In genomic region chr1:9784508-9785133, GRCh38 we compare ENCODE assay signal across 8 cellular contexts. TPM values are rescaled to one million over a fixed set of nuclear protein-coding genes. Genes with fewer than 3 reads are reported as not detected.
DNase-seq lines count a peak whose midpoint lies in the region; ATAC-seq and TF ChIP-seq lines count a peak whose summit lies in the region.

No MANE protein-coding gene starts in this region.

- in situ Hi-C loops in transverse colon (cut with MboI; ENCODE audit: low pct_ligation_motif_present in 1 of 4, low pct_unique_long_range_greater_than_20kb in 1 of 4, low sequenced_read_pairs in 3 of 4): loop anchor here in 3 of 4 donors (5.0 to 10.0 kb wide), 2 partner anchors 80 to 83 kb away; no protein-coding TSS in a partner anchor

- H3K27ac ChIP-seq in heart left ventricle (no peak overlapping the region), coronary artery (no peak overlapping the region), transverse colon (no peak overlapping the region)

- no peaks in the 10 kb centered on the region for H3K36me3 ChIP-seq in heart left ventricle
- H3K36me3 ChIP-seq in transverse colon: no peaks in the 10 kb centered on the region

- DNase-seq in heart left ventricle: peak in 3 of 5 donors; percentile 21 to 38 (median 32)
- no peak for DNase-seq in Right ventricle myocardium superior
- DNase-seq in NCI-H2196 (lab: John Stamatoyannopoulos, UW; ENCODE audit: unreplicated experiment): peak; percentile 62
- peak; percentile 40 for DNase-seq in activated CD4-positive, alpha-beta T cell treated with anti-CD3 and anti-CD28 coated beads for 1 hour
- DNase-seq in coronary artery (ENCODE audit: low spot score): no peak
- DNase-seq in nephron progenitor cell: peak; percentile 44
- peak; percentile 72 for DNase-seq in transverse colon

- H3K4me1 ChIP-seq in heart left ventricle (peaks cover 0 to 12% (median 0%) of the 10 kb centered on the region in 12 donors), transverse colon (peaks cover 0 to 35% (median 4%) of the 10 kb centered on the region in 4 donors)

- H3K4me3 ChIP-seq in heart left ventricle (no peak overlapping the region), coronary artery (no peak overlapping the region), transverse colon (no peak overlapping the region)

- peaks cover 9% of the 10 kb centered on the region for H3K36me3 Mint-ChIP-seq in nephron progenitor cell (ENCODE audit: low read depth)

- H3K9me3 ChIP-seq in heart left ventricle (no peaks in the 10 kb centered on the region), transverse colon (no peaks in the 10 kb centered on the region)

- no peak for TF ChIP-seq POLR2A in heart left ventricle (IDR thresholded peaks at IDR 0.05)
- no peak for TF ChIP-seq POLR2A in transverse colon (IDR thresholded peaks at IDR 0.05)

- no peaks in the 10 kb centered on the region for H3K9me3 Mint-ChIP-seq in nephron progenitor cell

- H3K27ac Mint-ChIP-seq in nephron progenitor cell: peak overlapping the region; percentile 29

- 69 to 79% (median 73%) methylated on average over 3 of the region's 3 CpGs for WGBS in heart left ventricle, 4 donors
- 27 to 40% methylated on average over 3 of the region's 3 CpGs for WGBS in transverse colon (ENCODE audit: low coverage in 1 of 2), 2 donors

- intact Hi-C loops in heart left ventricle (cut with DNase I) (loop anchor here in 9 of 10 donors (1.0 to 5.0 kb wide), 6 partner anchors 82 to 128 kb away; partner anchors contain the start of gene CTNNBIP1 (in 1 of the 9)), Right ventricle myocardium superior (cut with DNase I) (loop anchor here (2.0 kb wide), 1 partner anchor 82 kb away; no protein-coding TSS in a partner anchor), transverse colon (cut with DNase I; ENCODE audit: low total_unique reads) (loop anchor here (5.0 kb wide), 1 partner anchor 83 kb away; no protein-coding TSS in a partner anchor)

- no peaks in the 10 kb centered on the region for H3K27me3 Mint-ChIP-seq in nephron progenitor cell (ENCODE audit: low read depth, poor library complexity)

- peak; percentile 58 to 74 (median 66) for TF ChIP-seq CTCF in heart left ventricle (IDR thresholded peaks at IDR 0.05)
- TF ChIP-seq CTCF in coronary artery (IDR thresholded peaks at IDR 0.05): peak; percentile 25
- TF ChIP-seq CTCF in nephron progenitor cell (IDR thresholded peaks at IDR 0.05): peak; percentile 76
- TF ChIP-seq CTCF in transverse colon (IDR thresholded peaks at IDR 0.05): peak; percentile 61 to 88 (median 70)

- ATAC-seq in heart left ventricle: peak in 1 of 4 donors; percentile 33
- ATAC-seq in Right ventricle myocardium superior (ENCODE audit: poor library complexity): no peak
- ATAC-seq in HG03095 (IDR thresholded peaks at IDR 0.05; ENCODE audit: unreplicated experiment): no peak

- no peaks in the 10 kb centered on the region for H3K27me3 ChIP-seq in heart left ventricle
- no peaks in the 10 kb centered on the region for H3K27me3 ChIP-seq in transverse colon

- H3K4me1 Mint-ChIP-seq in nephron progenitor cell: peaks cover 31% of the 10 kb centered on the region

- no peak overlapping the region for H3K4me3 Mint-ChIP-seq in nephron progenitor cell

- TF ChIP-seq EP300 in transverse colon (IDR thresholded peaks at IDR 0.05; ENCODE audit: low read depth): no peak

RNA-seq across cellular contexts. Expression of gene CLSTN1, which starts 39.1 kb away (rescaled TPM):
- 10 to 100 TPM; 50.6 to 79.4 (median 64.3) TPM for total RNA-seq in heart left ventricle
- 10 to 100 TPM; 37.6 to 40.5 TPM for polyA plus RNA-seq in heart left ventricle
- total RNA-seq in Right ventricle myocardium superior: 48.8 TPM
- total RNA-seq in transverse colon: 100 to 1,000 TPM; 118 to 191 (median 143) TPM

Comparison
In these comparisons a context has a peak if more than half of its experiments do, and no peak if none do; other contexts are left out.
1. DNase-seq: peak in heart left ventricle (3 of 5), NCI-H2196 (single experiment), activated CD4-positive, alpha-beta T cell treated with anti-CD3 and anti-CD28 coated beads for 1 hour (single experiment), nephron progenitor cell (single experiment) and transverse colon (single experiment); none in Right ventricle myocardium superior (single experiment) and coronary artery (single experiment).
2. CTCF ChIP-seq: peak in every context shown above with its lines; median percentile 76 in nephron progenitor cell; 70 in transverse colon; 66 in heart left ventricle; 25 in coronary artery.